In the genomic region with DNA sequence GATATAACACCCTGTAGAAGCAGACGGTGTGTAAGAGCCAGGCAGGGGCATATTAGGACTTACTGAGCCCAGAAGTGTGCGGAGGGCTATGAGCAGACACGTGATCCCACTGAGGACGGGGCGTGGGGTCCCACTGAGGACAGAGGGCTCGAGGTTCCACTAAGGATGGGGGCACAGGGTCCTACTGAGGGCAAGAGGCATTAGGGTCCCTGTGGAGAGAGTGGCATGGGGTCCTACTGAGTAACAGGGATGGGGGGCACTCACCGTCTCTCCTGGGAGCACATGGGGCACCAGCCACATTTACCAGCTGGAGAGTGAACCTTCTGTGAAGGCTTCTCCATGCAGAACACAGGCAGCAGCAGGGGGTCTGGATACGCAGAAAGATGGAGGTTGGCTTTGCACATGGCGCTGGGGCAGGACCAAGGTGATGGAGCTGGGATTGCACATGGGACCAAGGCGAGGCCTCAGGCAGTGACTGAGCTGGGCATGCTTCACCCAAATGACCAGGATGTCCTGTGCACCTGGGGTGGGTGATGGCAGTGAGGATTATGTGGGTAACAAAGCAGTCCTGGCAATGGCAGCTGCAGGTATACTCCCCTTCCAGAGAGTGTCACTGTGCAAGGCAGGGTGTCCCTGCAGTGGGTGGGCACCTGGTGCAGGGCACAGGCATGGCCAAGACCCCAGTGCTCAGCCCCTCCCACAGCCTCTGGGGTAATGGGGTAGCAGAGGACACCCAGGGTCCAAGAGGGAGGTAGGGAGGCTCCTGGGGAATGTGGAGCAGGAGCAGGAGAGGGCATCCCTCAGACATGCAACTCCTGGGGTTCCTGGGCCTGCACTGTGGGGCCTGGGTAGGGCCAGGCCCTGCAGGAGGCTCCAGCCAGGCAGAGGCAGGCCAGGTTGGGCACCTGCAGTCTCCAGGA, we compare ENCODE assay signal across 22 cellular contexts.
DNase-seq lines count a peak whose midpoint lies in the region; ATAC-seq lines count a peak whose summit lies in the region.
"Had no signal": no experiment of that assay in that cellular context is flagged by ENCODE, and none has a peak within 500 bp of the region (broad histone marks: within the 10 kb centered on the region; RNA-seq: fewer than 3 reads in every experiment).

No MANE protein-coding gene starts in this region.

- H4K91ac ChIP-seq in neuronal stem cell (ENCODE audit: low read depth, low read length, poor library complexity) = no peak overlapping the region

- no peak overlapping the region for H4K8ac ChIP-seq in neuronal stem cell (ENCODE audit: low read depth, low read length)

- H2BK5ac ChIP-seq in neuronal stem cell (ENCODE audit: low read length) = no peak overlapping the region

- H2AK5ac ChIP-seq in neuronal stem cell (ENCODE audit: low read depth, low read length) = peak overlapping the region; percentile 73

- no peak overlapping the region for H2BK120ac ChIP-seq in neuronal stem cell (ENCODE audit: low read depth, low read length)

- H3K23ac ChIP-seq in neuronal stem cell (ENCODE audit: low read depth, low read length, poor library complexity) = peak overlapping the region; percentile 86

- peaks cover 7% of the 10 kb centered on the region for H3K27me3 Mint-ChIP-seq in stimulated activated naive CD8-positive, alpha-beta T cell treated with anti-CD3 and anti-CD28 coated beads, Interleukin-15, amount 100 ng/mL, for 72 hours
- H3K27me3 Mint-ChIP-seq in activated T-cell treated with anti-CD3 and anti-CD28 coated beads, Interleukin-2, amount 50 U/mL, for 4 hours (ENCODE audit: low read depth) = no peaks in the 10 kb centered on the region

- H3K36me3 ChIP-seq in H7 (replicated peaks; ENCODE audit: control insufficient read depth, insufficient read depth, low read length) (no peaks in the 10 kb centered on the region), neuronal stem cell (replicated peaks in 1 of 2; ENCODE audit: control insufficient read depth in 2 of 2, insufficient read depth in 2 of 2, low read length in 2 of 2) (no peaks in the 10 kb centered on the region)
- H3K36me3 ChIP-seq: MG63, SJSA1 had no signal

- H3K4me3 ChIP-seq in H7 (ENCODE audit: insufficient read depth, low read depth, low read length) (no peak overlapping the region), neuronal stem cell (ENCODE audit: low read length in 2 of 2) (no peak overlapping the region)
- H3K4me3 ChIP-seq: MG63, PC-9, SJSA1 had no signal

- H3K14ac ChIP-seq in neuronal stem cell (ENCODE audit: low read length) = peak overlapping the region; percentile 72

- H2BK12ac ChIP-seq in neuronal stem cell (ENCODE audit: low read length) = no peak overlapping the region

- no peak overlapping the region for H2AFZ ChIP-seq in neuronal stem cell (ENCODE audit: low read length)
- H2AFZ ChIP-seq: PC-9 had no signal

- H3K4me1 Mint-ChIP-seq in stimulated activated naive CD8-positive, alpha-beta T cell treated with anti-CD3 and anti-CD28 coated beads, Interleukin-15, amount 100 ng/mL, for 72 hours = no peaks in the 10 kb centered on the region
- no peaks in the 10 kb centered on the region for H3K4me1 Mint-ChIP-seq in activated T-cell treated with anti-CD3 and anti-CD28 coated beads, Interleukin-2, amount 50 U/mL, for 4 hours (ENCODE audit: low read depth)

- H3K36me3 Mint-ChIP-seq in activated T-cell treated with anti-CD3 and anti-CD28 coated beads, Interleukin-2, amount 50 U/mL, for 4 hours (ENCODE audit: insufficient read depth) = no peaks in the 10 kb centered on the region

- no peak overlapping the region for H3K9ac ChIP-seq in neuronal stem cell (ENCODE audit: low read depth, low read length, poor library complexity)

- no peak overlapping the region for H3K4me3 Mint-ChIP-seq in stimulated activated naive CD8-positive, alpha-beta T cell treated with anti-CD3 and anti-CD28 coated beads, Interleukin-15, amount 100 ng/mL, for 72 hours
- no peak overlapping the region for H3K4me3 Mint-ChIP-seq in activated T-cell treated with anti-CD3 and anti-CD28 coated beads, Interleukin-2, amount 50 U/mL, for 4 hours

- no peak overlapping the region for H2BK15ac ChIP-seq in neuronal stem cell (ENCODE audit: low read length)

- H3K27me3 ChIP-seq in H7 (ENCODE audit: control insufficient read depth, insufficient read depth, low read length) (no peaks in the 10 kb centered on the region; the same call in 1 of the 2 replicates), neuronal stem cell (ENCODE audit: control insufficient read depth in 3 of 3, insufficient read depth in 3 of 3, low read depth in 1 of 3, low read length in 3 of 3) (no peaks in the 10 kb centered on the region)
- H3K27me3 ChIP-seq: MG63, SJSA1 had no signal

- WGBS in neuronal stem cell (ENCODE audit: extremely low coverage in 2 of 2, insufficient read length in 2 of 2, insufficient replicate concordance in 1 of 2), 2 donors = no CpG with 5 or more reads among the region's 10 CpGs

- no peaks in the 10 kb centered on the region for H3K79me1 ChIP-seq in neuronal stem cell (ENCODE audit: low read depth, low read length)

- no peak overlapping the region for H3K4me2 ChIP-seq in neuronal stem cell (ENCODE audit: insufficient read depth, low read length, poor library complexity, severe bottlenecking)
- H3K4me2 ChIP-seq: PC-9 had no signal

- ATAC-seq in esophagus mucosa (peak; percentile 11), HG03175 (IDR thresholded peaks at IDR 0.05; ENCODE audit: unreplicated experiment) (no peak), HG03025 (IDR thresholded peaks at IDR 0.05; ENCODE audit: low FRiP score, unreplicated experiment) (no peak)
- peak; percentile 40 for ATAC-seq in stimulated activated naive CD8-positive, alpha-beta T cell treated with anti-CD3 and anti-CD28 coated beads, Interleukin-15, amount 100 ng/mL, for 72 hours
- no peak for ATAC-seq in activated T-cell treated with anti-CD3 and anti-CD28 coated beads, Interleukin-2, amount 50 U/mL, for 4 hours

- peak overlapping the region; percentile 44 for H3K18ac ChIP-seq in neuronal stem cell (ENCODE audit: low read length)

- peak; percentile 21 for DNase-seq in H7
- no peak for DNase-seq in neuronal stem cell (ENCODE audit: low spot score)
- no peak for DNase-seq in stimulated activated naive CD8-positive, alpha-beta T cell treated with anti-CD3 and anti-CD28 coated beads, Interleukin-15, amount 100 ng/mL, for 72 hours
- no peak for DNase-seq in activated T-cell treated with anti-CD3 and anti-CD28 coated beads, Interleukin-2, amount 50 U/mL, for 4 hours
- DNase-seq in stimulated activated CD4-positive, alpha-beta T cell treated with anti-CD3 and anti-CD28 coated beads, Interleukin-2, amount 100 ng/mL, for 24 hours = no peak
- DNase-seq: Calu3, DMS79 treated with DMSO at 0.1 percent for 48 hours, GF-D8, IMR-90, KG1, MG63, NCI-H2029 treated with DMSO at 0.1 percent for 48 hours, NCI-H446 treated with DMSO at 0.1 percent for 48 hours, NCI-H526, NCI-H82, PC-9, Right ventricle myocardium superior, RPMI8226 had no signal

- H3K9me3 ChIP-seq in neuronal stem cell (replicated peaks in 1 of 2; ENCODE audit: control insufficient read depth in 2 of 2, insufficient read depth in 1 of 2, low read depth in 1 of 2, low read length in 2 of 2) = no peaks in the 10 kb centered on the region
- H3K9me3 ChIP-seq: MG63 had no signal

- H3K4me1 ChIP-seq in neuronal stem cell (ENCODE audit: control insufficient read depth in 2 of 2, insufficient read depth in 1 of 2, low read depth in 1 of 2, low read length in 2 of 2) = peaks cover 0 to 5% of the 10 kb centered on the region in 2 donors
- H3K4me1 ChIP-seq: SJSA1 had no signal

- no peak overlapping the region for H3K27ac ChIP-seq in neuronal stem cell (replicated peaks; ENCODE audit: low read length)
- H3K27ac ChIP-seq: PC-9, SJSA1 had no signal

- no peak overlapping the region for H3K27ac Mint-ChIP-seq in stimulated activated naive CD8-positive, alpha-beta T cell treated with anti-CD3 and anti-CD28 coated beads, Interleukin-15, amount 100 ng/mL, for 72 hours

- H3K4ac ChIP-seq in neuronal stem cell (ENCODE audit: low read length) = no peak overlapping the region

- H3K9me3 Mint-ChIP-seq in stimulated activated naive CD8-positive, alpha-beta T cell treated with anti-CD3 and anti-CD28 coated beads, Interleukin-15, amount 100 ng/mL, for 72 hours = no peaks in the 10 kb centered on the region
- H3K9me3 Mint-ChIP-seq in activated T-cell treated with anti-CD3 and anti-CD28 coated beads, Interleukin-2, amount 50 U/mL, for 4 hours = no peaks in the 10 kb centered on the region

Comparison
In these comparisons a context has a peak if more than half of its experiments do, and no peak if none do; other contexts are left out.
1. ATAC-seq: peak in esophagus mucosa (single experiment) and stimulated activated naive CD8-positive, alpha-beta T cell treated with anti-CD3 and anti-CD28 coated beads, Interleukin-15, amount 100 ng/mL, for 72 hours (single experiment); none in activated T-cell treated with anti-CD3 and anti-CD28 coated beads, Interleukin-2, amount 50 U/mL, for 4 hours (0 of 2), HG03175 (single experiment) and HG03025 (single experiment).